ENCODE assay signal across 25 cellular contexts in genomic region chrX:101081257-101081656, GRCh38. TPM values are rescaled to one million over a fixed set of nuclear protein-coding genes. Genes with fewer than 3 reads are reported as not detected.
DNase-seq lines count a peak whose midpoint lies in the region; ATAC-seq and TF ChIP-seq lines count a peak whose summit lies in the region.
"Had no signal": no experiment of that assay in that cellular context is flagged by ENCODE, and none has a peak within 500 bp of the region (broad histone marks: within the 10 kb centered on the region; RNA-seq: fewer than 3 reads in every experiment).

No MANE protein-coding gene starts in this region.

- DNase-seq in AG04450 (ENCODE audit: low read depth, low spot score) (no peak), cerebellar cortex (ENCODE audit: low spot score) (peak; percentile 33), fibroblast of mammary gland (ENCODE audit: low read depth) (peak; percentile 4), RPMI8226 (no peak), SJCRH30 (no peak), kidney glomerular epithelial cell (lab: John Stamatoyannopoulos, UW) (no peak)
- DNase-seq: BE2C; CD4-positive, CD25-positive, alpha-beta regulatory T cell; COR-L47; DMS 273 treated with DMSO at 0.1 percent for 48 hours; GF-D8; GM23248; HCEC 1CT; Karpas-422; NCI-H1417 treated with DMSO at 0.1 percent for 48 hours; NCI-H187 treated with DMSO at 0.1 percent for 48 hours; NCI-H226; NCI-H524 treated with DMSO at 0.1 percent for 48 hours; PC-3 had no signal

- CTCF ChIA-PET in AG04450 (lab: Charles Lee): no interaction called here

- no peak overlapping the region for H3K9ac ChIP-seq in rectal smooth muscle tissue (ENCODE audit: low read length)
- H3K9ac ChIP-seq: GM23248 had no signal

- H3K4me3 ChIP-seq in AG04450 (ENCODE audit: low read depth, low read length): peak overlapping the region; percentile 73
- no peak overlapping the region for H3K4me3 ChIP-seq in fibroblast of mammary gland (ENCODE audit: control insufficient read depth, low read depth, low read length)
- H3K4me3 ChIP-seq in rectal smooth muscle tissue (ENCODE audit: low read length): peak overlapping the region; percentile 23
- no peak overlapping the region for H3K4me3 ChIP-seq in SJCRH30
- H3K4me3 ChIP-seq: GM23248 had no signal

- H3K4me1 ChIP-seq in rectal smooth muscle tissue (ENCODE audit: control insufficient read depth, insufficient read depth, low read length): no peaks in the 10 kb centered on the region
- no peaks in the 10 kb centered on the region for H3K4me1 ChIP-seq in SJCRH30
- H3K4me1 ChIP-seq: BE2C had no signal

- POLR2A ChIA-PET in AG04450 (lab: Yijun Ruan, JAX): no interaction called here

- H3K36me3 ChIP-seq in rectal smooth muscle tissue (ENCODE audit: control insufficient read depth, insufficient read depth, low read length) (no peaks in the 10 kb centered on the region), SJCRH30 (no peaks in the 10 kb centered on the region)
- H3K36me3 ChIP-seq: BE2C had no signal

- no peaks in the 10 kb centered on the region for H3K27me3 ChIP-seq in AG04450 (ENCODE audit: control insufficient read depth, insufficient read depth, low read length)
- H3K27me3 ChIP-seq in rectal smooth muscle tissue (ENCODE audit: control insufficient read depth, insufficient read depth, low read length): no peaks in the 10 kb centered on the region
- H3K27me3 ChIP-seq in SJCRH30: no peaks in the 10 kb centered on the region
- H3K27me3 ChIP-seq: BE2C had no signal

- TF ChIP-seq CTCF in AG04450 (IDR thresholded peaks at IDR 0.05; ENCODE audit: low read depth, low read length) (no peak), fibroblast of mammary gland (conservative IDR thresholded peaks at IDR 0.05; ENCODE audit: control insufficient read depth, insufficient read depth, low read depth, low read length) (no peak)

- no peak for ATAC-seq in GM21723 (IDR thresholded peaks at IDR 0.05; ENCODE audit: unreplicated experiment)
- ATAC-seq: PC-3 had no signal

- no peak overlapping the region for H3K27ac ChIP-seq in AG04450 (ENCODE audit: low read depth, low read length)
- no peak overlapping the region for H3K27ac ChIP-seq in rectal smooth muscle tissue (ENCODE audit: low read depth, low read length)
- no peak overlapping the region for H3K27ac ChIP-seq in SJCRH30
- H3K27ac ChIP-seq: GM23248 had no signal

- H3K9me3 ChIP-seq in AG04450 (ENCODE audit: control insufficient read depth, insufficient read depth, low read length) (no peaks in the 10 kb centered on the region; the same call in 1 of the 2 replicates), SJCRH30 (replicated peaks) (no peaks in the 10 kb centered on the region)
- H3K9me3 ChIP-seq: BE2C had no signal

RNA-seq across cellular contexts. Expression of gene TMEM35A, which starts 2.6 kb away (rescaled TPM):
- 54.9 and 58.6 TPM in 2 replicates for polyA plus RNA-seq in AG04450 (2011; rRNA removed)
- polyA minus RNA-seq in AG04450 (2011; rRNA and poly(A)+ RNA removed): 32.5 and 37.3 TPM in 2 replicates
- total RNA-seq in SJCRH30 (2014; rRNA removed; shearing (Covaris generic)): 0.10 and 0.13 TPM in 2 replicates
- total RNA-seq: A172; CD4-positive, CD25-positive, alpha-beta regulatory T cell; Daoy; MCF 10A; PC-3 had no signal
- polyA plus RNA-seq: CD4-positive, CD25-positive, alpha-beta regulatory T cell; IgD-negative memory B cell had no signal

RNA-seq across cellular contexts. Expression of gene CENPI, which starts 16.7 kb away (rescaled TPM):
- 3.7 and 5.0 TPM in 2 replicates for polyA plus RNA-seq in AG04450 (2011; rRNA removed)
- 8.3 and 9.1 TPM in 2 replicates for polyA minus RNA-seq in AG04450 (2011; rRNA and poly(A)+ RNA removed)
- total RNA-seq in SJCRH30 (2014; rRNA removed; shearing (Covaris generic)): 39.8 and 48.4 TPM in 2 replicates

RNA-seq across cellular contexts. Expression of gene TRMT2B, which starts 29.3 kb away (rescaled TPM):
- 12.1 and 14.2 TPM in 2 replicates for polyA plus RNA-seq in AG04450 (2011; rRNA removed)
- 14.3 and 14.4 TPM in 2 replicates for polyA minus RNA-seq in AG04450 (2011; rRNA and poly(A)+ RNA removed)
- total RNA-seq in SJCRH30 (2014; rRNA removed; shearing (Covaris generic)): 15.4 and 16.4 TPM in 2 replicates

Comparison
In these comparisons a context has a peak if more than half of its experiments do, and no peak if none do; other contexts are left out.
1. DNase-seq: peak in cerebellar cortex (single experiment) and fibroblast of mammary gland (single experiment); none in AG04450 (single experiment), RPMI8226 (single experiment), SJCRH30 (0 of 2) and kidney glomerular epithelial cell (single experiment).
2. H3K4me3 ChIP-seq: peak in AG04450 (single experiment) and rectal smooth muscle tissue (single experiment); none in fibroblast of mammary gland (single experiment) and SJCRH30 (single experiment).